In the genomic region with DNA sequence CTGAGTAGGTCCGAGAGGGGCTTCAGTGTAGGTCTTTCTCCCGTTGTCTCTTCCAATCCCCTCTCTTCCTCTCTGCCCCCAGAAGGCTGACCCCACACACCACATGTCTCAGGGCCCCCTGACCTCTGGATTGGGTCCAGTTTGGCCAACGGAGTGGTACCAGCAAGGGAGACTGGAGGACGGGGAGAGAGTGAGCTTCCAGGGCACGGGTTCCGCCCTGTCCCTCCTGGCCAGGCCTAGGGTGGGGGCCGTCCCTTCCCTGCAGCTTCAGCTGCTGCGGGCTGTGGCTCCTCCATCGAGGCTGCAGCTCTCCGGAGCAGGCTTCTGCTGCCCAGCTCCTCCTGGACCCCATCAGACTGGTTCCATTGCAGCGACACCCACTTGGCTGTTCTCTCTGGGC, we compare ENCODE assay signal across 23 cellular contexts. TPM values are rescaled to one million over a fixed set of nuclear protein-coding genes. Genes with fewer than 3 reads are reported as not detected.
DNase-seq lines count a peak whose midpoint lies in the region; ATAC-seq and TF ChIP-seq lines count a peak whose summit lies in the region.
"Had no signal": no experiment of that assay in that cellular context is flagged by ENCODE, and none has a peak within 500 bp of the region (broad histone marks: within the 10 kb centered on the region; RNA-seq: fewer than 3 reads in every experiment).

No MANE protein-coding gene starts in this region.

- H3K4me1 Mint-ChIP-seq in H9: peaks cover 10 to 13% of the 10 kb centered on the region in 2 experiments; a peak in 3 of 4 replicates
- no peaks in the 10 kb centered on the region for H3K4me1 Mint-ChIP-seq in activated T-cell treated with anti-CD3 and anti-CD28 coated beads, Interleukin-2, amount 50 U/mL, for 4 hours (ENCODE audit: low read depth)
- H3K4me1 Mint-ChIP-seq: CD14-positive monocyte; CD8-positive, alpha-beta memory T cell had no signal

- no peak overlapping the region for H3K23ac ChIP-seq in H9 (ENCODE audit: insufficient read length, low read depth, low read length)
- H3K23ac ChIP-seq in trophoblast cell (ENCODE audit: low read length): no peak overlapping the region

- no peak overlapping the region for H3K56ac ChIP-seq in H9 (ENCODE audit: insufficient read length, low read depth, low read length)

- no peak overlapping the region for H3K4me3 Mint-ChIP-seq in H9
- no peak overlapping the region for H3K4me3 Mint-ChIP-seq in activated T-cell treated with anti-CD3 and anti-CD28 coated beads, Interleukin-2, amount 50 U/mL, for 4 hours
- H3K4me3 Mint-ChIP-seq: CD14-positive monocyte; CD4-positive, alpha-beta T cell; CD8-positive, alpha-beta memory T cell had no signal

- no peaks in the 10 kb centered on the region for H4K20me1 ChIP-seq in H9 (ENCODE audit: control insufficient read depth, insufficient read depth, insufficient read length)
- H4K20me1 ChIP-seq: BLaER1 treated with 17β-estradiol and CSF1 and Interleukin-3, amounts not matched to agents 10 nM and 100 nM had no signal

- H3K9ac ChIP-seq in H9 (ENCODE audit: extremely low read depth, insufficient read length, low read length): no peak overlapping the region
- no peak overlapping the region for H3K9ac ChIP-seq in trophoblast cell (ENCODE audit: low read length)
- H3K9ac ChIP-seq: BLaER1 treated with 17β-estradiol and CSF1 and Interleukin-3, amounts not matched to agents 10 nM and 100 nM; GM23248 had no signal

- no peak overlapping the region for H2BK15ac ChIP-seq in H9 (ENCODE audit: low read depth, low read length)

- no peaks in the 10 kb centered on the region for H3K36me3 ChIP-seq in trophoblast cell (ENCODE audit: control insufficient read depth in 1 of 2, insufficient read depth in 2 of 2, low read length in 2 of 2)
- H3K36me3 ChIP-seq: BE2C; BLaER1 treated with 17β-estradiol and CSF1 and Interleukin-3, amounts not matched to agents 10 nM and 100 nM had no signal

- no peaks in the 10 kb centered on the region for H3K79me2 ChIP-seq in H9 (ENCODE audit: insufficient read depth, low read length)
- no peaks in the 10 kb centered on the region for H3K79me2 ChIP-seq in trophoblast cell (ENCODE audit: control insufficient read depth, insufficient read depth, low read length, poor library complexity)

- no peak overlapping the region for H2BK12ac ChIP-seq in H9 (ENCODE audit: insufficient read length, low read depth, low read length)
- no peak overlapping the region for H2BK12ac ChIP-seq in trophoblast cell (ENCODE audit: low read length)

- no peaks in the 10 kb centered on the region for H3K23me2 ChIP-seq in H9 (ENCODE audit: insufficient read length, low read depth, low read length, poor library complexity, severe bottlenecking)

- no peak overlapping the region for H3K27ac ChIP-seq in H9 (ENCODE audit: insufficient read length, low read depth, low read length)
- H3K27ac ChIP-seq in trophoblast cell (ENCODE audit: low read depth, low read length): no peak overlapping the region
- H3K27ac ChIP-seq: A549; BLaER1 treated with 17β-estradiol and CSF1 and Interleukin-3, amounts not matched to agents 10 nM and 100 nM; GM23248 had no signal

- H3K4ac ChIP-seq in H9 (ENCODE audit: low read depth, low read length): no peak overlapping the region
- no peak overlapping the region for H3K4ac ChIP-seq in trophoblast cell (ENCODE audit: low read depth, low read length)

- H3K27me3 ChIP-seq in H9 (ENCODE audit: insufficient read depth, low read length) (no peaks in the 10 kb centered on the region; the same call in 1 of the 2 replicates), trophoblast cell (ENCODE audit: insufficient read depth, low read length) (no peaks in the 10 kb centered on the region)

- no peak overlapping the region for H4K12ac ChIP-seq in trophoblast cell (ENCODE audit: low read depth, low read length)

- H3K27me3 Mint-ChIP-seq in H9 (ENCODE audit: low read depth): peaks cover 89% of the 10 kb centered on the region
- H3K27me3 Mint-ChIP-seq in activated T-cell treated with anti-CD3 and anti-CD28 coated beads, Interleukin-2, amount 50 U/mL, for 4 hours (ENCODE audit: low read depth): peaks cover 4% of the 10 kb centered on the region

- H3K18ac ChIP-seq in H9 (ENCODE audit: insufficient read length, low read depth, low read length) (no peak overlapping the region), trophoblast cell (ENCODE audit: low read length) (no peak overlapping the region)

- H2AK5ac ChIP-seq in H9 (ENCODE audit: insufficient read length, low read length): no peak overlapping the region
- no peak overlapping the region for H2AK5ac ChIP-seq in trophoblast cell (ENCODE audit: low read length)

- H3T11ph ChIP-seq in H9 (ENCODE audit: low read length): no peak overlapping the region

- H3K36me3 Mint-ChIP-seq in H9 (ENCODE audit: insufficient read depth in 1 of 3, low read depth in 3 of 3): no peaks in the 10 kb centered on the region; a peak in 1 of 7 replicates
- no peaks in the 10 kb centered on the region for H3K36me3 Mint-ChIP-seq in activated T-cell treated with anti-CD3 and anti-CD28 coated beads, Interleukin-2, amount 50 U/mL, for 4 hours (ENCODE audit: insufficient read depth)
- H3K36me3 Mint-ChIP-seq: CD14-positive monocyte; CD8-positive, alpha-beta memory T cell had no signal

- H2BK20ac ChIP-seq in H9 (ENCODE audit: low read depth, low read length, poor library complexity, severe bottlenecking): no peak overlapping the region

- no peak overlapping the region for H2AFZ ChIP-seq in H9 (ENCODE audit: low read length)
- H2AFZ ChIP-seq in trophoblast cell (ENCODE audit: insufficient read depth, low read length, poor library complexity): no peak overlapping the region
- H2AFZ ChIP-seq: GM23248 had no signal

- no peak overlapping the region for H3K27ac Mint-ChIP-seq in H9
- H3K27ac Mint-ChIP-seq: CD4-positive, alpha-beta T cell; CD8-positive, alpha-beta memory T cell had no signal

- peaks cover 0 to 5% of the 10 kb centered on the region in 2 experiments; a peak in 4 of 5 replicates for H3K9me3 Mint-ChIP-seq in H9
- peaks cover 3% of the 10 kb centered on the region for H3K9me3 Mint-ChIP-seq in activated T-cell treated with anti-CD3 and anti-CD28 coated beads, Interleukin-2, amount 50 U/mL, for 4 hours

- H2BK120ac ChIP-seq in H9 (ENCODE audit: low read depth, low read length, poor library complexity, severe bottlenecking) (no peak overlapping the region), trophoblast cell (ENCODE audit: insufficient read depth, low read length, poor library complexity) (peak overlapping the region; percentile 15)

- H4K8ac ChIP-seq in H9 (replicated peaks; ENCODE audit: insufficient read length, low read depth, low read length): no peak overlapping the region
- H4K8ac ChIP-seq in trophoblast cell (ENCODE audit: low read depth, low read length): no peak overlapping the region

- peak; percentile 22 for DNase-seq in H9
- DNase-seq in islet precursor cell: peak; percentile 54
- no peak for DNase-seq in trophoblast cell
- DNase-seq in activated T-cell treated with anti-CD3 and anti-CD28 coated beads, Interleukin-2, amount 50 U/mL, for 4 hours: no peak
- DNase-seq in GM13976 (ENCODE audit: low spot score): no peak
- DNase-seq: 8988T; ACHN; AML-193; BE2C; CD4-positive, alpha-beta T cell; CD8-positive, alpha-beta memory T cell; DMS 273 treated with DMSO at 0.1 percent for 48 hours; DMS53; DMS79 treated with DMSO at 0.1 percent for 48 hours; GF-D8; GM23248; H7 had no signal

- ATAC-seq in GM21786 (IDR thresholded peaks at IDR 0.05; ENCODE audit: unreplicated experiment): no peak
- ATAC-seq in activated T-cell treated with anti-CD3 and anti-CD28 coated beads, Interleukin-2, amount 50 U/mL, for 4 hours: no peak
- ATAC-seq: A549, HCT116 had no signal

- no peak overlapping the region for H2BK5ac ChIP-seq in H9 (ENCODE audit: insufficient read length, low read length)
- H2BK5ac ChIP-seq in trophoblast cell (ENCODE audit: low read depth, low read length, poor library complexity): no peak overlapping the region

- H3K79me1 ChIP-seq in H9 (ENCODE audit: insufficient read depth, low read depth, low read length, poor library complexity, severe bottlenecking) (no peaks in the 10 kb centered on the region), trophoblast cell (ENCODE audit: low read length) (no peaks in the 10 kb centered on the region)

- H4K91ac ChIP-seq in H9 (ENCODE audit: insufficient read length, low read depth, low read length) (no peak overlapping the region), trophoblast cell (ENCODE audit: low read depth, low read length) (no peak overlapping the region)

- H3K4me2 ChIP-seq in H9 (ENCODE audit: insufficient read depth, insufficient read length, low read length) (no peak overlapping the region), trophoblast cell (ENCODE audit: low read length) (no peak overlapping the region)
- H3K4me2 ChIP-seq: A549; BLaER1 treated with 17β-estradiol and CSF1 and Interleukin-3, amounts not matched to agents 10 nM and 100 nM had no signal

- no CpG with 5 or more reads among the region's 11 CpGs for WGBS in H9 (ENCODE audit: extremely low coverage, insufficient read length, low lambda C conversion rate)
- WGBS in trophoblast cell (ENCODE audit: extremely low coverage, insufficient coverage, insufficient read length): no CpG with 5 or more reads among the region's 11 CpGs

- H4K5ac ChIP-seq in H9 (ENCODE audit: insufficient read length, low read depth, low read length): no peak overlapping the region

- H3K14ac ChIP-seq in H9 (ENCODE audit: insufficient read depth, low read length) (no peak overlapping the region), trophoblast cell (ENCODE audit: low read length) (no peak overlapping the region)

- in situ Hi-C loops in GM13976 (cut with MboI; ENCODE audit: low sequenced_read_pairs, unreplicated experiment): no loop called here

- H3K9me3 ChIP-seq in H9 (ENCODE audit: control insufficient read depth, low read depth, low read length) (no peaks in the 10 kb centered on the region), trophoblast cell (ENCODE audit: insufficient read depth, low read depth, low read length) (no peaks in the 10 kb centered on the region)
- H3K9me3 ChIP-seq: BE2C had no signal

- no peak for TF ChIP-seq CTCF in H9 (conservative IDR thresholded peaks at IDR 0.05)
- TF ChIP-seq CTCF in GM13976 (IDR thresholded peaks at IDR 0.05; ENCODE audit: borderline replicate concordance, control extremely low read depth, extremely low read depth, insufficient read depth, missing control alignments): no peak

- H3K4me1 ChIP-seq in H9 (ENCODE audit: insufficient read depth, low read length) (no peaks in the 10 kb centered on the region), trophoblast cell (ENCODE audit: control insufficient read depth in 1 of 2, insufficient read depth in 2 of 2, low read length in 2 of 2) (peaks cover 7 to 8% of the 10 kb centered on the region in 2 experiments)
- H3K4me1 ChIP-seq: A549; BE2C; BLaER1 treated with 17β-estradiol and CSF1 and Interleukin-3, amounts not matched to agents 10 nM and 100 nM had no signal

- H3K4me3 ChIP-seq in trophoblast cell (ENCODE audit: low read depth, low read length): no peak overlapping the region
- H3K4me3 ChIP-seq: A549; BLaER1 treated with 17β-estradiol and CSF1 and Interleukin-3, amounts not matched to agents 10 nM and 100 nM; GM23248 had no signal

RNA-seq across cellular contexts. Expression of a gene that starts 17.4 kb away (rescaled TPM):
- total RNA-seq in H9 (2021): 0.55 and 1.0 TPM in 2 replicates
- 3.0 and 3.2 TPM in 2 replicates for polyA plus RNA-seq in trophoblast cell (2013)
- not detected for total RNA-seq in activated T-cell treated with anti-CD3 and anti-CD28 coated beads, Interleukin-2, amount 50 U/mL, for 4 hours
- total RNA-seq: CD4-positive, alpha-beta T cell; CD8-positive, alpha-beta memory T cell; G401; GM23248 had no signal
- polyA plus RNA-seq: A549; CD14-positive monocyte; CD8-positive, alpha-beta memory T cell; GM23248 had no signal

Comparison
In these comparisons a context has a peak if more than half of its experiments do, and no peak if none do; other contexts are left out.
1. DNase-seq: peak in H9 (single experiment) and islet precursor cell (single experiment); none in trophoblast cell (0 of 2), activated T-cell treated with anti-CD3 and anti-CD28 coated beads, Interleukin-2, amount 50 U/mL, for 4 hours (single experiment) and GM13976 (single experiment).